Comparison of ENCODE assay signal across 31 cellular contexts in genomic region chr16:12393208-12393607, GRCh38.
"Had no signal": no experiment of that assay in that cellular context is flagged by ENCODE, and none has a peak within 500 bp of the region (broad histone marks: within the 10 kb centered on the region; RNA-seq: fewer than 3 reads in every experiment).

No MANE protein-coding gene starts in this region.

- ATAC-seq: activated CD4-positive, alpha-beta T cell treated with anti-CD3 and anti-CD28 coated beads for 36 hours; activated naive CD4-positive, alpha-beta T cell treated with anti-CD3 and anti-CD28 coated beads, Interleukin-2, amount 50 U/mL, for 72 hours; activated T-cell treated with anti-CD3 and anti-CD28 coated beads, Interleukin-2, amount 50 U/mL, for 72 hours; body of pancreas; effector memory CD8-positive, alpha-beta T cell; T-cell had no signal

- H3K4me3 ChIP-seq: body of pancreas, cardiac muscle cell, coronary artery, esophagus muscularis mucosa, gastroesophageal sphincter, heart right ventricle had no signal

- H3K27me3 Mint-ChIP-seq: activated CD4-positive, alpha-beta memory T cell treated with anti-CD3 and anti-CD28 coated beads for 36 hours; activated CD4-positive, alpha-beta T cell treated with anti-CD3 and anti-CD28 coated beads for 36 hours; activated CD4-positive, alpha-beta T cell treated with anti-CD3 and anti-CD28 coated beads, Interleukin-2, amount 10 ng/mL, durations not matched to agents 24 days and 14 days; activated naive CD4-positive, alpha-beta T cell treated with anti-CD3 and anti-CD28 coated beads, Interleukin-2, amount 10 ng/mL, durations not matched to agents 7 days and 5 days; activated naive CD8-positive, alpha-beta T cell treated with anti-CD3 and anti-CD28 coated beads, Interleukin-2, amount 10 ng/mL, durations not matched to agents 7 days and 5 days; activated T-cell treated with anti-CD3 and anti-CD28 coated beads, Interleukin-2, amount 50 U/mL, for 24 hours; dendritic cell treated with granulocyte-macrophage colony-stimulating factor and Interleukin-4, amounts not matched to agents 40 ng/mL and 50 ng/mL, for 4 days; effector memory CD8-positive, alpha-beta T cell; T-cell had no signal

- H3K27ac ChIP-seq: body of pancreas, cardiac muscle cell, heart right ventricle had no signal

- H3K36me3 Mint-ChIP-seq: activated CD4-positive, alpha-beta memory T cell treated with anti-CD3 and anti-CD28 coated beads for 36 hours; activated naive CD4-positive, alpha-beta T cell treated with anti-CD3 and anti-CD28 coated beads, Interleukin-2, amount 10 ng/mL, durations not matched to agents 7 days and 5 days; activated naive CD4-positive, alpha-beta T cell treated with anti-CD3 and anti-CD28 coated beads, Interleukin-2, amount 50 U/mL, for 72 hours; activated naive CD8-positive, alpha-beta T cell treated with anti-CD3 and anti-CD28 coated beads, Interleukin-2, amount 10 ng/mL, durations not matched to agents 7 days and 5 days had no signal

- DNase-seq: activated CD4-positive, alpha-beta memory T cell treated with anti-CD3 and anti-CD28 coated beads for 36 hours; activated CD4-positive, alpha-beta T cell treated with anti-CD3 and anti-CD28 coated beads for 36 hours; activated CD4-positive, alpha-beta T cell treated with anti-CD3 and anti-CD28 coated beads, Interleukin-2, amount 10 ng/mL, durations not matched to agents 24 days and 14 days; activated CD4-positive, CD25-positive, alpha-beta regulatory T cell; activated CD4-positive, CD25-positive, alpha-beta regulatory T cell treated with anti-CD3 and anti-CD28 coated beads, Interleukin-2, amount 50 U/mL, for 72 hours; activated CD8-positive, alpha-beta memory T cell treated with anti-CD3 and anti-CD28 coated beads, Interleukin-2, amount 50 U/mL, for 48 hours; activated gamma-delta T cell; activated naive CD4-positive, alpha-beta T cell; activated naive CD4-positive, alpha-beta T cell treated with anti-CD3 and anti-CD28 coated beads, Interleukin-2, amount 10 ng/mL, durations not matched to agents 7 days and 5 days; activated naive CD8-positive, alpha-beta T cell treated with anti-CD3 and anti-CD28 coated beads, Interleukin-2, amount 10 ng/mL, durations not matched to agents 7 days and 5 days; activated T-cell treated with anti-CD3 and anti-CD28 coated beads for 4 hours; activated T-cell treated with anti-CD3 and anti-CD28 coated beads, Interleukin-2, amount 50 U/mL, for 24 hours; activated T-cell treated with anti-CD3 and anti-CD28 coated beads, Interleukin-2, amount 50 U/mL, for 72 hours; anterior cingulate cortex; central memory CD4-positive, alpha-beta T cell; cerebellar nuclear complex; effector CD4-positive, alpha-beta T cell; effector memory CD8-positive, alpha-beta T cell; erythroblast; foreskin melanocyte; heart right ventricle; SW 1271; T-cell had no signal

- H3K27me3 ChIP-seq: body of pancreas, cardiac muscle cell, esophagus muscularis mucosa, gastroesophageal sphincter, heart right ventricle had no signal

- H3K36me3 ChIP-seq: cardiac muscle cell, esophagus muscularis mucosa, heart right ventricle had no signal

- H3K9me3 Mint-ChIP-seq: activated CD4-positive, alpha-beta memory T cell treated with anti-CD3 and anti-CD28 coated beads for 36 hours; activated CD4-positive, alpha-beta T cell treated with anti-CD3 and anti-CD28 coated beads, Interleukin-2, amount 10 ng/mL, durations not matched to agents 24 days and 14 days; activated naive CD4-positive, alpha-beta T cell treated with anti-CD3 and anti-CD28 coated beads, Interleukin-2, amount 10 ng/mL, durations not matched to agents 7 days and 5 days; activated naive CD4-positive, alpha-beta T cell treated with anti-CD3 and anti-CD28 coated beads, Interleukin-2, amount 50 U/mL, for 72 hours; activated naive CD8-positive, alpha-beta T cell treated with anti-CD3 and anti-CD28 coated beads, Interleukin-2, amount 10 ng/mL, durations not matched to agents 7 days and 5 days; activated T-cell treated with anti-CD3 and anti-CD28 coated beads, Interleukin-2, amount 50 U/mL, for 24 hours; activated T-cell treated with anti-CD3 and anti-CD28 coated beads, Interleukin-2, amount 50 U/mL, for 72 hours; dendritic cell treated with granulocyte-macrophage colony-stimulating factor and Interleukin-4, amounts not matched to agents 40 ng/mL and 50 ng/mL, for 4 days; effector memory CD8-positive, alpha-beta T cell; T-cell; T-helper 1 cell treated with Interleukin-12 subunit alpha and Interleukin-12 subunit beta and Interleukin-4 antibody, amounts not matched to agents 30 μg/mL and 1 μg/mL, for 36 hours had no signal

- H3K4me1 ChIP-seq: body of pancreas, gastroesophageal sphincter had no signal

- H3K4me1 Mint-ChIP-seq: activated CD4-positive, alpha-beta T cell treated with anti-CD3 and anti-CD28 coated beads for 36 hours; activated CD4-positive, alpha-beta T cell treated with anti-CD3 and anti-CD28 coated beads, Interleukin-2, amount 10 ng/mL, durations not matched to agents 24 days and 14 days; activated naive CD4-positive, alpha-beta T cell treated with anti-CD3 and anti-CD28 coated beads, Interleukin-2, amount 10 ng/mL, durations not matched to agents 7 days and 5 days; activated naive CD8-positive, alpha-beta T cell treated with anti-CD3 and anti-CD28 coated beads, Interleukin-2, amount 10 ng/mL, durations not matched to agents 7 days and 5 days had no signal

- H3K4me3 Mint-ChIP-seq: activated CD4-positive, alpha-beta memory T cell treated with anti-CD3 and anti-CD28 coated beads for 36 hours; activated CD4-positive, alpha-beta T cell treated with anti-CD3 and anti-CD28 coated beads for 36 hours; activated CD4-positive, alpha-beta T cell treated with anti-CD3 and anti-CD28 coated beads, Interleukin-2, amount 10 ng/mL, durations not matched to agents 24 days and 14 days; activated naive CD4-positive, alpha-beta T cell treated with anti-CD3 and anti-CD28 coated beads, Interleukin-2, amount 10 ng/mL, durations not matched to agents 7 days and 5 days; activated naive CD8-positive, alpha-beta T cell treated with anti-CD3 and anti-CD28 coated beads, Interleukin-2, amount 10 ng/mL, durations not matched to agents 7 days and 5 days; activated T-cell treated with anti-CD3 and anti-CD28 coated beads, Interleukin-2, amount 50 U/mL, for 24 hours; activated T-cell treated with anti-CD3 and anti-CD28 coated beads, Interleukin-2, amount 50 U/mL, for 72 hours; dendritic cell treated with granulocyte-macrophage colony-stimulating factor and Interleukin-4, amounts not matched to agents 40 ng/mL and 50 ng/mL, for 4 days; effector memory CD8-positive, alpha-beta T cell; T-cell; T-helper 1 cell treated with Interleukin-12 subunit alpha and Interleukin-12 subunit beta and Interleukin-4 antibody, amounts not matched to agents 30 μg/mL and 1 μg/mL, for 36 hours had no signal

- H3K27ac Mint-ChIP-seq: activated CD4-positive, alpha-beta memory T cell treated with anti-CD3 and anti-CD28 coated beads for 36 hours; activated CD4-positive, alpha-beta T cell treated with anti-CD3 and anti-CD28 coated beads for 36 hours; activated CD4-positive, alpha-beta T cell treated with anti-CD3 and anti-CD28 coated beads, Interleukin-2, amount 10 ng/mL, durations not matched to agents 24 days and 14 days; activated naive CD4-positive, alpha-beta T cell treated with anti-CD3 and anti-CD28 coated beads, Interleukin-2, amount 10 ng/mL, durations not matched to agents 7 days and 5 days; activated naive CD4-positive, alpha-beta T cell treated with anti-CD3 and anti-CD28 coated beads, Interleukin-2, amount 50 U/mL, for 72 hours; activated naive CD8-positive, alpha-beta T cell treated with anti-CD3 and anti-CD28 coated beads, Interleukin-2, amount 10 ng/mL, durations not matched to agents 7 days and 5 days; activated T-cell treated with anti-CD3 and anti-CD28 coated beads, Interleukin-2, amount 50 U/mL, for 24 hours; activated T-cell treated with anti-CD3 and anti-CD28 coated beads, Interleukin-2, amount 50 U/mL, for 72 hours; dendritic cell treated with granulocyte-macrophage colony-stimulating factor and Interleukin-4, amounts not matched to agents 40 ng/mL and 50 ng/mL, for 4 days; effector memory CD8-positive, alpha-beta T cell; T-cell; T-helper 1 cell treated with Interleukin-12 subunit alpha and Interleukin-12 subunit beta and Interleukin-4 antibody, amounts not matched to agents 30 μg/mL and 1 μg/mL, for 36 hours had no signal

- H3K9me3 ChIP-seq: body of pancreas, esophagus muscularis mucosa, gastroesophageal sphincter, heart right ventricle had no signal
